ENCODE assay signal across 9 cellular contexts in the genomic region with DNA sequence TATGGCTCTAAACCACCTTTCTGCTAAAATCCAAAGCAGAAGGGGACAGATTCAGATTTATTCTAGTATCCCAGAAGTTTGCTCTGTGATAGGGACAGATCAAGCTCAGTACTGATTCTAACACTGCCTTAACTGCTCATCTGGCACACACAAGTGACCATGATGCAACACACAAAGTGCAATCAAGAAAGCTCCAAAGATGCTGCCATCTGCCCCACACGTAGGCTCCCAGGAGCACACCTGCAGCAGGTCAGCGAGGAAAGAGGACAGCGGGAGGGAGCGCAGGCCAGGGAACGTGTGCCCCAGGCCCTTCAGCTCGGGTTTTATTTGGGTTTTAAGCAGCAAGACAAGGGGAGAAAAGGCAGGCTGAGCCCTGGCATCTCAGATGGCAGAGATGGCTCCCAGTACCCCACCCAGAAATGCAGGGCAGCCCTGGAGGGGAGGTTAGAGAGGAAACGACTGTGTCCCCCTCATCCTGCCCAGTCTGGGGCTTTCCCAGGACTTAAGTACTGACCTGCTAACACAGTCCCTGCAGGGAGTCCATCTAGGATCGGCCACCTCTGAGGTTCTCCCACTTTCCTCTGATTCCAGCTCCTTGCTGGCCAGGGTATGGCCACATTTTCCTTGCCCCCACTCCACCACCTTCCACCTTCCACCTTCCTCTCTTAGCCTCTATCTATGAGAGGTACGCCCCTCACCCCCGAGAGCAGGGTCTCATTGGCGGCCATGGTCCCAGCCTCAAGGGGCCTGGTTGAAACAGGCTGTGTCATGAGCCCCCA. TPM values are rescaled to one million over a fixed set of nuclear protein-coding genes. Genes with fewer than 3 reads are reported as not detected.
DNase-seq lines count a peak whose midpoint lies in the region; ATAC-seq and TF ChIP-seq lines count a peak whose summit lies in the region.
"Had no signal": no experiment of that assay in that cellular context is flagged by ENCODE, and none has a peak within 500 bp of the region (broad histone marks: within the 10 kb centered on the region; RNA-seq: fewer than 3 reads in every experiment).

No MANE protein-coding gene starts in this region.

- peak overlapping the region; percentile 90 for H3K27ac Mint-ChIP-seq in CD4-positive, alpha-beta T cell
- H3K27ac Mint-ChIP-seq in natural killer cell = peak overlapping the region; percentile 75 to 89

- H3K4me3 Mint-ChIP-seq in CD4-positive, alpha-beta T cell = peak overlapping the region; percentile 96
- H3K4me3 Mint-ChIP-seq in natural killer cell = peak overlapping the region; percentile 93

- no peaks in the 10 kb centered on the region for H3K27me3 Mint-ChIP-seq in CD4-positive, alpha-beta T cell
- H3K27me3 Mint-ChIP-seq in natural killer cell (ENCODE audit: low read depth in 2 of 2) = no peaks in the 10 kb centered on the region

- intact Hi-C loops in CD4-positive, alpha-beta T cell (cut with DNase I, micrococcal nuclease) = loop anchor here in 1 of 2 experiments (5.0 to 10.0 kb wide), 3 partner anchors 238 to 301 kb away; partner anchors contain the start of genes C1orf35, IBA57 and MRPL55
- intact Hi-C loops in natural killer cell (cut with micrococcal nuclease) = loop anchor here (5.0 kb wide), 1 partner anchor 52 kb away; a partner anchor contains a TSS

- peak overlapping the region; percentile 98 for H3K9ac ChIP-seq in Karpas-422 (ENCODE audit: low read length)

- no peak overlapping the region for H3K27ac ChIP-seq in CD4-positive, alpha-beta T cell (ENCODE audit: low read depth, low read length)
- H3K27ac ChIP-seq in Karpas-422 (ENCODE audit: low read length) (no peak overlapping the region; the same call in 1 of the 2 replicates), substantia nigra (ENCODE audit: low read depth, low read length, poor library complexity, severe bottlenecking) (no peak overlapping the region)

- H3K4me3 ChIP-seq in Karpas-422 (ENCODE audit: low read length) = peak overlapping the region; percentile 99

- H3K9me3 Mint-ChIP-seq in CD4-positive, alpha-beta T cell = no peaks in the 10 kb centered on the region
- no peaks in the 10 kb centered on the region for H3K9me3 Mint-ChIP-seq in natural killer cell

- no peak overlapping the region for H2AFZ ChIP-seq in Karpas-422 (ENCODE audit: low read length)

- peaks cover 46% of the 10 kb centered on the region for H4K20me1 ChIP-seq in Karpas-422 (ENCODE audit: insufficient read depth, low read depth, low read length)

- CTCF ChIA-PET in CD4-positive, alpha-beta T cell (lab: Charles Lee) = interaction anchor here (0.8 to 1.2 kb wide), 4 partner anchors 53 to 275 kb away, joined by 3 to 4 read pairs (median 4); partner anchors contain the start of gene IBA57

- H3K9me3 ChIP-seq in CD4-positive, alpha-beta T cell (ENCODE audit: control insufficient read depth, low read length) = no peaks in the 10 kb centered on the region
- H3K9me3 ChIP-seq in Karpas-422 (ENCODE audit: low read length) = no peaks in the 10 kb centered on the region

- peaks cover 63% of the 10 kb centered on the region for H3K79me2 ChIP-seq in Karpas-422 (ENCODE audit: low read length)

- H3K27me3 ChIP-seq in CD4-positive, alpha-beta T cell (ENCODE audit: control insufficient read depth, insufficient read depth, low read length) = no peaks in the 10 kb centered on the region
- no peaks in the 10 kb centered on the region for H3K27me3 ChIP-seq in Karpas-422 (ENCODE audit: low read length)

- H3K4me1 Mint-ChIP-seq in CD4-positive, alpha-beta T cell (ENCODE audit: low read depth) = peaks cover 47% of the 10 kb centered on the region
- H3K4me1 Mint-ChIP-seq in natural killer cell = peaks cover 56 to 71% of the 10 kb centered on the region in 2 donors

- peaks cover 15% of the 10 kb centered on the region; the same call in 1 of the 2 replicates for H3K36me3 ChIP-seq in Karpas-422 (ENCODE audit: insufficient read depth, low read length)

- DNase-seq in CD4-positive, alpha-beta T cell = no peak
- DNase-seq in Karpas-422 = peak; percentile 46
- DNase-seq in dermis blood vessel endothelial cell = peak; percentile 17
- DNase-seq in natural killer cell = no peak
- DNase-seq in DMS153 treated with DMSO at 0.1 percent for 48 hours (lab: John Stamatoyannopoulos, UW; ENCODE audit: unreplicated experiment) = no peak
- DNase-seq in substantia nigra (lab: John Stamatoyannopoulos, UW) = no peak

- H3K4me1 ChIP-seq in Karpas-422 (ENCODE audit: low read length) = peaks cover 23% of the 10 kb centered on the region

- POLR2A ChIA-PET in CD4-positive, alpha-beta T cell (lab: Charles Lee) = interaction anchor here (0.8 to 3.8 kb wide), 12 partner anchors 14 to 323 kb away, joined by 3 to 20 read pairs (median 7); partner anchors contain the start of genes ARF1, IBA57 and RNF187

- H3K9me2 ChIP-seq in Karpas-422 (replicated peaks; ENCODE audit: insufficient read depth, low read length) = no peaks in the 10 kb centered on the region

- peak overlapping the region; percentile 84 for H3K4me2 ChIP-seq in Karpas-422 (ENCODE audit: low read depth, low read length, poor library complexity, severe bottlenecking)

- H3K36me3 Mint-ChIP-seq in CD4-positive, alpha-beta T cell (ENCODE audit: low read depth) = peaks cover 42% of the 10 kb centered on the region
- no peaks in the 10 kb centered on the region for H3K36me3 Mint-ChIP-seq in natural killer cell

- ATAC-seq in CD4-positive, alpha-beta T cell (ENCODE audit: poor library complexity) = no peak
- ATAC-seq in natural killer cell = no peak
- no peak for ATAC-seq in HG03442 (IDR thresholded peaks at IDR 0.05; ENCODE audit: unreplicated experiment)
- no peak for ATAC-seq in GM21528 (IDR thresholded peaks at IDR 0.05; ENCODE audit: low FRiP score, unreplicated experiment)

- no peak for TF ChIP-seq CTCF in CD4-positive, alpha-beta T cell (IDR thresholded peaks at IDR 0.05)
- no peak for TF ChIP-seq CTCF in natural killer cell (IDR thresholded peaks at IDR 0.05)

RNA-seq across cellular contexts. Expression of gene TRIM11, which starts 1.2 kb away (rescaled TPM):
- total RNA-seq in CD4-positive, alpha-beta T cell = 10 to 100 TPM; 32.0 to 32.6 TPM
- total RNA-seq in Karpas-422 (2014; rRNA removed; shearing (Covaris generic); ENCODE audit: low replicate concordance) = 27.7 and 39.5 TPM in 2 replicates
- 19.4 and 20.1 TPM in 2 replicates for total RNA-seq in dermis blood vessel endothelial cell
- total RNA-seq in natural killer cell = 10 to 100 TPM; 65.1 to 91.4 (median 83.2) TPM

RNA-seq across cellular contexts. Expression of gene TRIM17, which starts 11.3 kb away (rescaled TPM):
- total RNA-seq in CD4-positive, alpha-beta T cell = under 1 TPM; 0.73 to 0.96 TPM
- 0.29 TPM in 1 of 2 replicates, not detected in the other for total RNA-seq in Karpas-422 (2014; rRNA removed; shearing (Covaris generic); ENCODE audit: low replicate concordance)
- total RNA-seq in dermis blood vessel endothelial cell (not detected in 2 replicates), natural killer cell (10 to 100 TPM in 1 of 3 donors, 1 to 10 TPM in 2; 8.0 to 13.4 (median 8.4) TPM)
- total RNA-seq: HT1080 had no signal

Comparison
In these comparisons a context has a peak if more than half of its experiments do, and no peak if none do; other contexts are left out.
1. DNase-seq: peak in Karpas-422 (single experiment) and dermis blood vessel endothelial cell (single experiment); none in CD4-positive, alpha-beta T cell (0 of 10), natural killer cell (single experiment), DMS153 treated with DMSO at 0.1 percent for 48 hours (single experiment) and substantia nigra (0 of 49).